In genomic region chr3:179450901-179451334, GRCh38 we compare ENCODE assay signal across 8 cellular contexts. TPM values are rescaled to one million over a fixed set of nuclear protein-coding genes. Genes with fewer than 3 reads are reported as not detected.
DNase-seq lines count a peak whose midpoint lies in the region; ATAC-seq and TF ChIP-seq lines count a peak whose summit lies in the region.

No MANE protein-coding gene starts in this region.

- no peaks in the 10 kb centered on the region for H3K36me3 ChIP-seq in colonic mucosa
- no peaks in the 10 kb centered on the region for H3K36me3 ChIP-seq in right lobe of liver
- no peaks in the 10 kb centered on the region for H3K36me3 ChIP-seq in suprapubic skin

- no peaks in the 10 kb centered on the region for H3K9me3 ChIP-seq in colonic mucosa
- no peaks in the 10 kb centered on the region for H3K9me3 ChIP-seq in right lobe of liver
- no peaks in the 10 kb centered on the region for H3K9me3 ChIP-seq in suprapubic skin

- H3K27ac ChIP-seq in colonic mucosa (peak overlapping the region; percentile 79), right lobe of liver (peak overlapping the region; percentile 70 to 94 (median 79)), suprapubic skin (peak overlapping the region; percentile 94)

- peak; percentile 59 for DNase-seq in activated CD8-positive, alpha-beta memory T cell treated with anti-CD3 and anti-CD28 coated beads for 24 hours
- DNase-seq in activated CD8-positive, alpha-beta memory T cell treated with anti-CD3 and anti-CD28 coated beads, Interleukin-2, amount 50 U/mL, for 4 hours, result no peak
- DNase-seq in NOMO-1 treated with dmso at 0.1 percent for 144 hours (lab: John Stamatoyannopoulos, UW; ENCODE audit: unreplicated experiment) (peak; percentile 29), colonic mucosa (peak; percentile 25), right lobe of liver (peak in 2 of 3 donors; percentile 49 to 61), suprapubic skin (ENCODE audit: low spot score in 2 of 2) (peak in 1 of 2 donors; percentile 74), NCI-H2107 (lab: John Stamatoyannopoulos, UW) (no peak)

- peak overlapping the region; percentile 61 to 68 for H3K9ac ChIP-seq in colonic mucosa (ENCODE audit: low read depth in 2 of 2, low read length in 2 of 2)

- H3K27me3 ChIP-seq in colonic mucosa, result no peaks in the 10 kb centered on the region
- no peaks in the 10 kb centered on the region for H3K27me3 ChIP-seq in right lobe of liver
- no peaks in the 10 kb centered on the region for H3K27me3 ChIP-seq in suprapubic skin

- peak overlapping the region; percentile 36 for H3K4me3 ChIP-seq in colonic mucosa
- peak overlapping the region; percentile 43 to 57 (median 44) for H3K4me3 ChIP-seq in right lobe of liver
- H3K4me3 ChIP-seq in suprapubic skin, result peak overlapping the region; percentile 83

- H3K4me1 ChIP-seq in colonic mucosa (no peaks in the 10 kb centered on the region), right lobe of liver (peaks cover 0 to 3% (median 0%) of the 10 kb centered on the region in 4 donors), suprapubic skin (peaks cover 68% of the 10 kb centered on the region)

- TF ChIP-seq POLR2A in right lobe of liver (IDR thresholded peaks at IDR 0.05), result no peak
- no peak for TF ChIP-seq POLR2A in suprapubic skin (IDR thresholded peaks at IDR 0.05)

- intact Hi-C loops in colonic mucosa (cut with DNase I) (no loop called here), right lobe of liver (cut with DNase I) (no loop called here)

- TF ChIP-seq CTCF in colonic mucosa (IDR thresholded peaks at IDR 0.05) (no peak), right lobe of liver (IDR thresholded peaks at IDR 0.05) (no peak), suprapubic skin (IDR thresholded peaks at IDR 0.05) (no peak)

- TF ChIP-seq EP300 in suprapubic skin (IDR thresholded peaks at IDR 0.05), result no peak

- WGBS in right lobe of liver (ENCODE audit: insufficient coverage, low coverage, low lambda C conversion rate, missing lambda C conversion rate), result 5% methylated on average over 4 of the region's 57 CpGs
- 0% methylated on average over 5 of the region's 57 CpGs for WGBS in suprapubic skin

- ATAC-seq in HG02840 (IDR thresholded peaks at IDR 0.05; ENCODE audit: low FRiP score, unreplicated experiment) (peak; percentile 41), right lobe of liver (peak; percentile 33 to 64 (median 51))

RNA-seq across cellular contexts. Expression of gene GNB4, which starts 0.4 kb away (rescaled TPM):
- total RNA-seq in colonic mucosa, result 10 to 100 TPM in 1 of 2 donors, 1 to 10 TPM in 1; 3.1 to 10.4 TPM
- total RNA-seq in right lobe of liver, result 1 to 10 TPM; 2.9 to 9.5 (median 5.2) TPM
- 10 to 100 TPM; 70.5 to 91.1 (median 83.4) TPM for total RNA-seq in suprapubic skin

Comparison
In these comparisons a context has a peak if more than half of its experiments do, and no peak if none do; other contexts are left out.
1. DNase-seq: peak in activated CD8-positive, alpha-beta memory T cell treated with anti-CD3 and anti-CD28 coated beads for 24 hours (single experiment), NOMO-1 treated with dmso at 0.1 percent for 144 hours (single experiment), colonic mucosa (single experiment) and right lobe of liver (2 of 3); none in activated CD8-positive, alpha-beta memory T cell treated with anti-CD3 and anti-CD28 coated beads, Interleukin-2, amount 50 U/mL, for 4 hours (single experiment) and NCI-H2107 (single experiment).
2. RNA of gene GNB4, which starts 0.4 kb away (total RNA-seq): 70.5 to 91.1 TPM in suprapubic skin; 3.1 to 10.4 TPM in colonic mucosa and 2.9 to 9.5 TPM in right lobe of liver; every median in the first group is over 4 times any median in the second.
3. Peak in every context shown above with its lines, with median percentiles within 50 percentile points of each other: H3K27ac ChIP-seq and H3K4me3 ChIP-seq.